ENCODE assay signal across 8 cellular contexts in genomic region chr2:73983322-73984202, GRCh38. TPM values are rescaled to one million over a fixed set of nuclear protein-coding genes. Genes with fewer than 3 reads are reported as not detected.
A peak's percentile ranks its signal among the peaks of the same experiment; 100 is the strongest.
DNase-seq lines count a peak whose midpoint lies in the region; ATAC-seq lines count a peak whose summit lies in the region.

No MANE protein-coding gene starts in this region.

- H3K27me3 Mint-ChIP-seq in activated naive CD8-positive, alpha-beta T cell treated with anti-CD3 and anti-CD28 coated beads, Interleukin-2, amount 10 ng/mL, durations not matched to agents 7 days and 5 days = no peaks in the 10 kb centered on the region

- POLR2A ChIA-PET in activated naive CD8-positive, alpha-beta T cell treated with anti-CD3 and anti-CD28 coated beads, Interleukin-2, amount 10 ng/mL, durations not matched to agents 7 days and 5 days (lab: Charles Lee) = interaction anchor here (1.1 kb wide), 1 partner anchor 87 kb away, joined by 3 read pairs; no protein-coding TSS in a partner anchor

- peak overlapping the region; percentile 73 for H3K4me3 Mint-ChIP-seq in activated naive CD8-positive, alpha-beta T cell treated with anti-CD3 and anti-CD28 coated beads, Interleukin-2, amount 10 ng/mL, durations not matched to agents 7 days and 5 days
- peak overlapping the region; percentile 71 for H3K4me3 Mint-ChIP-seq in stimulated activated effector memory CD8-positive, alpha-beta T cell treated with anti-CD3 and anti-CD28 coated beads, Interleukin-12 subunit alpha, Interleukin-12 subunit beta, amount 100 ng/mL, for 72 hours

- peak; percentile 17 to 22 for DNase-seq in NOMO-1 (lab: John Stamatoyannopoulos, UW; ENCODE audit: unreplicated experiment in 2 of 2)
- no peak for DNase-seq in NOMO-1 treated with dmso at 0.1 percent for 144 hours (lab: John Stamatoyannopoulos, UW; ENCODE audit: unreplicated experiment)
- peak; percentile 81 for DNase-seq in NCI-H1048 (lab: John Stamatoyannopoulos, UW)
- DNase-seq in activated naive CD8-positive, alpha-beta T cell treated with anti-CD3 and anti-CD28 coated beads, Interleukin-2, amount 10 ng/mL, durations not matched to agents 7 days and 5 days = no peak
- peak; percentile 98 for DNase-seq in islet precursor cell
- DNase-seq in stimulated activated effector memory CD8-positive, alpha-beta T cell treated with anti-CD3 and anti-CD28 coated beads, Interleukin-12 subunit alpha, Interleukin-12 subunit beta, amount 100 ng/mL, for 72 hours (ENCODE audit: low spot score in 2 of 2) = no peak

- no peaks in the 10 kb centered on the region for H3K9me3 Mint-ChIP-seq in activated naive CD8-positive, alpha-beta T cell treated with anti-CD3 and anti-CD28 coated beads, Interleukin-2, amount 10 ng/mL, durations not matched to agents 7 days and 5 days
- H3K9me3 Mint-ChIP-seq in stimulated activated effector memory CD8-positive, alpha-beta T cell treated with anti-CD3 and anti-CD28 coated beads, Interleukin-12 subunit alpha, Interleukin-12 subunit beta, amount 100 ng/mL, for 72 hours = no peaks in the 10 kb centered on the region

- peaks cover 13% of the 10 kb centered on the region for H3K36me3 Mint-ChIP-seq in activated naive CD8-positive, alpha-beta T cell treated with anti-CD3 and anti-CD28 coated beads, Interleukin-2, amount 10 ng/mL, durations not matched to agents 7 days and 5 days
- peaks cover 39% of the 10 kb centered on the region for H3K36me3 Mint-ChIP-seq in stimulated activated effector memory CD8-positive, alpha-beta T cell treated with anti-CD3 and anti-CD28 coated beads, Interleukin-12 subunit alpha, Interleukin-12 subunit beta, amount 100 ng/mL, for 72 hours

- peak overlapping the region; percentile 73 for H3K27ac Mint-ChIP-seq in activated naive CD8-positive, alpha-beta T cell treated with anti-CD3 and anti-CD28 coated beads, Interleukin-2, amount 10 ng/mL, durations not matched to agents 7 days and 5 days
- H3K27ac Mint-ChIP-seq in stimulated activated effector memory CD8-positive, alpha-beta T cell treated with anti-CD3 and anti-CD28 coated beads, Interleukin-12 subunit alpha, Interleukin-12 subunit beta, amount 100 ng/mL, for 72 hours = peak overlapping the region; percentile 92

- H3K4me1 Mint-ChIP-seq in activated naive CD8-positive, alpha-beta T cell treated with anti-CD3 and anti-CD28 coated beads, Interleukin-2, amount 10 ng/mL, durations not matched to agents 7 days and 5 days = peaks cover 63% of the 10 kb centered on the region
- peaks cover 80% of the 10 kb centered on the region for H3K4me1 Mint-ChIP-seq in stimulated activated effector memory CD8-positive, alpha-beta T cell treated with anti-CD3 and anti-CD28 coated beads, Interleukin-12 subunit alpha, Interleukin-12 subunit beta, amount 100 ng/mL, for 72 hours

- ATAC-seq in activated naive CD8-positive, alpha-beta T cell treated with anti-CD3 and anti-CD28 coated beads, Interleukin-2, amount 10 ng/mL, durations not matched to agents 7 days and 5 days (ENCODE audit: low read depth) = no peak
- no peak for ATAC-seq in stimulated activated effector memory CD8-positive, alpha-beta T cell treated with anti-CD3 and anti-CD28 coated beads, Interleukin-12 subunit alpha, Interleukin-12 subunit beta, amount 100 ng/mL, for 72 hours
- ATAC-seq in GM21423 (IDR thresholded peaks at IDR 0.05; ENCODE audit: unreplicated experiment) (no peak), HG02973 (IDR thresholded peaks at IDR 0.05; ENCODE audit: unreplicated experiment) (no peak)

RNA-seq across cellular contexts. Expression of gene TET3, which starts 1.1 kb away (rescaled TPM):
- total RNA-seq in activated naive CD8-positive, alpha-beta T cell treated with anti-CD3 and anti-CD28 coated beads, Interleukin-2, amount 10 ng/mL, durations not matched to agents 7 days and 5 days = 10 to 100 TPM; 19.9 to 21.0 TPM

RNA-seq across cellular contexts. Expression of gene DGUOK, which starts 56.9 kb away (rescaled TPM):
- 10 to 100 TPM; 71.6 to 77.7 TPM for total RNA-seq in activated naive CD8-positive, alpha-beta T cell treated with anti-CD3 and anti-CD28 coated beads, Interleukin-2, amount 10 ng/mL, durations not matched to agents 7 days and 5 days

Comparison
In these comparisons a context has a peak if more than half of its experiments do, and no peak if none do; other contexts are left out.
1. DNase-seq: peak in NOMO-1 (2 of 2), NCI-H1048 (single experiment) and islet precursor cell (single experiment); none in NOMO-1 treated with dmso at 0.1 percent for 144 hours (single experiment), activated naive CD8-positive, alpha-beta T cell treated with anti-CD3 and anti-CD28 coated beads, Interleukin-2, amount 10 ng/mL, durations not matched to agents 7 days and 5 days (single experiment) and stimulated activated effector memory CD8-positive, alpha-beta T cell treated with anti-CD3 and anti-CD28 coated beads, Interleukin-12 subunit alpha, Interleukin-12 subunit beta, amount 100 ng/mL, for 72 hours (0 of 2).